Comparison of ENCODE assay signal across 13 cellular contexts in genomic region chr10:1575481-1576244, GRCh38.
"Had no signal": no experiment of that assay in that cellular context is flagged by ENCODE, and none has a peak within 500 bp of the region (broad histone marks: within the 10 kb centered on the region; RNA-seq: fewer than 3 reads in every experiment).

No MANE protein-coding gene starts in this region.

- H3K4me1 ChIP-seq: breast epithelium, suprapubic skin, upper lobe of right lung had no signal

- H3K27ac ChIP-seq: breast epithelium, dorsolateral prefrontal cortex, suprapubic skin, upper lobe of right lung had no signal

- H3K27me3 ChIP-seq: upper lobe of right lung had no signal

- H3K4me3 Mint-ChIP-seq: activated CD4-positive, alpha-beta memory T cell treated with anti-CD3 and anti-CD28 coated beads, Interleukin-2, amount 10 ng/mL, durations not matched to agents 7 days and 5 days; mesothelial cell of epicardium had no signal

- H3K27ac Mint-ChIP-seq: activated CD4-positive, alpha-beta memory T cell treated with anti-CD3 and anti-CD28 coated beads, Interleukin-2, amount 10 ng/mL, durations not matched to agents 7 days and 5 days; mesothelial cell of epicardium had no signal

- H3K9me3 ChIP-seq: breast epithelium, suprapubic skin, upper lobe of right lung had no signal

- DNase-seq: activated CD4-positive, alpha-beta memory T cell treated with anti-CD3 and anti-CD28 coated beads, Interleukin-2, amount 10 ng/mL, durations not matched to agents 7 days and 5 days; activated CD4-positive, CD25-positive, alpha-beta regulatory T cell treated with anti-CD3 and anti-CD28 coated beads, Interleukin-2, amount 50 U/mL, for 72 hours; aorta; hippocampal formation; right cardiac atrium; stimulated activated CD4-positive, alpha-beta T cell treated with anti-CD3 and anti-CD28 coated beads, Interleukin-2, amount 100 ng/mL, for 24 hours; stimulated activated naive CD4-positive, alpha-beta T cell; T-helper 2 cell had no signal

- H3K36me3 ChIP-seq: breast epithelium, suprapubic skin, upper lobe of right lung had no signal

- H3K4me3 ChIP-seq: breast epithelium, dorsolateral prefrontal cortex, suprapubic skin, upper lobe of right lung had no signal

- H3K9me3 Mint-ChIP-seq: mesothelial cell of epicardium had no signal

- ATAC-seq: right cardiac atrium, upper lobe of right lung had no signal

- H3K27me3 Mint-ChIP-seq: activated CD4-positive, alpha-beta memory T cell treated with anti-CD3 and anti-CD28 coated beads, Interleukin-2, amount 10 ng/mL, durations not matched to agents 7 days and 5 days had no signal

- H3K4me1 Mint-ChIP-seq: activated CD4-positive, alpha-beta memory T cell treated with anti-CD3 and anti-CD28 coated beads, Interleukin-2, amount 10 ng/mL, durations not matched to agents 7 days and 5 days; mesothelial cell of epicardium had no signal
